In genomic region chr10:16996530-16996964, GRCh38 we compare ENCODE assay signal across 11 cellular contexts.
DNase-seq lines count a peak whose midpoint lies in the region; ATAC-seq and TF ChIP-seq lines count a peak whose summit lies in the region.
"Had no signal": no experiment of that assay in that cellular context is flagged by ENCODE, and none has a peak within 500 bp of the region (broad histone marks: within the 10 kb centered on the region; RNA-seq: fewer than 3 reads in every experiment).

No MANE protein-coding gene starts in this region.

- H3K36me3 ChIP-seq in SJSA1: no peaks in the 10 kb centered on the region

- no peaks in the 10 kb centered on the region for H3K27me3 ChIP-seq in SJSA1 (replicated peaks)

- peak overlapping the region; percentile 41 for H3K27ac ChIP-seq in SJSA1

- H3K4me3 ChIP-seq in SJSA1 (no peak overlapping the region), fibroblast of mammary gland (ENCODE audit: control insufficient read depth, low read depth, low read length) (no peak overlapping the region)

- DNase-seq in Daoy (ENCODE audit: low read depth): peak; percentile 64
- no peak for DNase-seq in SJSA1 (ENCODE audit: low read depth in 1 of 2, low spot score in 2 of 2)
- DNase-seq in fibroblast of mammary gland (ENCODE audit: low read depth): peak; percentile 54
- peak; percentile 83 for DNase-seq in pulmonary artery endothelial cell (ENCODE audit: low read depth, low spot score)
- DNase-seq in AG20443 (ENCODE audit: low spot score): no peak
- DNase-seq in NCI-H446 treated with DMSO at 0.1 percent for 48 hours (lab: John Stamatoyannopoulos, UW): no peak
- DNase-seq in NCI-H2227 treated with DMSO at 0.1 percent for 48 hours (lab: John Stamatoyannopoulos, UW): no peak
- DNase-seq: activated CD8-positive, alpha-beta memory T cell treated with anti-CD3 and anti-CD28 coated beads for 24 hours; DMS 273 treated with DMSO at 0.1 percent for 48 hours; NCI-H1436 had no signal

- TF ChIP-seq CTCF in fibroblast of mammary gland (conservative IDR thresholded peaks at IDR 0.05; ENCODE audit: control insufficient read depth, insufficient read depth, low read depth, low read length): no peak

- H3K9me3 ChIP-seq in SJSA1 (replicated peaks): no peaks in the 10 kb centered on the region

- H3K4me1 ChIP-seq in SJSA1 (replicated peaks): peaks cover 17% of the 10 kb centered on the region

- ATAC-seq in HG03442 (IDR thresholded peaks at IDR 0.05; ENCODE audit: unreplicated experiment): no peak

Comparison
In these comparisons a context has a peak if more than half of its experiments do, and no peak if none do; other contexts are left out.
1. DNase-seq: peak in Daoy (single experiment), fibroblast of mammary gland (single experiment) and pulmonary artery endothelial cell (single experiment); none in SJSA1 (0 of 2), AG20443 (single experiment), NCI-H446 treated with DMSO at 0.1 percent for 48 hours (single experiment) and NCI-H2227 treated with DMSO at 0.1 percent for 48 hours (single experiment).